9 cellular contexts compared by ENCODE assay signal in the genomic region with DNA sequence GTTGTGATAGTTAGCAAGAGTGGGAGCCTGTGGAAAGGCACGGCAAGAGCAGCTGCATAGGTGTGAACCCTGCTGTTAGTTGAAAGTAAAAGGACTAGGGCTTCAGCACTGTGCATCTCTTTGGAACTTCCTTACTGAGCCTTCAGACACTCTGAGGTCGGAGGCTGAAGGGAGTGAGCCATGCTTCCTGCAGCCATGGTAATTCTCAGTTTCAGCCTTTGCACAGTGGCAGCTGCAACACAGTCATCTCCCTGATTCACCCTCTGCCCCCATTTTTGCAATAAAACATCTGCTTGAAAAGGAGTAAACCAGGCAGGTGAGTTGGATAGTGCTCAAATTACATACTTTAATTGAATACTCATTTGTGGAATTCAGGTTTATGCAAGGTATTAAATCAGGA. TPM values are rescaled to one million over a fixed set of nuclear protein-coding genes. Genes with fewer than 3 reads are reported as not detected.
A peak's percentile ranks its signal among the peaks of the same experiment; 100 is the strongest.
DNase-seq lines count a peak whose midpoint lies in the region; ATAC-seq and TF ChIP-seq lines count a peak whose summit lies in the region.
"Had no signal": no experiment of that assay in that cellular context is flagged by ENCODE, and none has a peak within 500 bp of the region (broad histone marks: within the 10 kb centered on the region; RNA-seq: fewer than 3 reads in every experiment).

No MANE protein-coding gene starts in this region.

- no peaks in the 10 kb centered on the region for H3K9me3 Mint-ChIP-seq in effector memory CD8-positive, alpha-beta T cell

- H2AFZ ChIP-seq in Karpas-422 (ENCODE audit: low read length) = no peak overlapping the region

- in situ Hi-C loops in brain microvascular endothelial cell (cut with HindIII; ENCODE audit: low pct_ligation_motif_present, low sequenced_read_pairs) = no loop called here

- H3K27me3 ChIP-seq in Karpas-422 (ENCODE audit: low read length) = no peaks in the 10 kb centered on the region
- H3K27me3 ChIP-seq in brain microvascular endothelial cell (replicated peaks) = no peaks in the 10 kb centered on the region

- no peaks in the 10 kb centered on the region for H3K36me3 ChIP-seq in Karpas-422 (ENCODE audit: insufficient read depth, low read length)
- H3K36me3 ChIP-seq in brain microvascular endothelial cell (replicated peaks) = no peaks in the 10 kb centered on the region

- H3K27ac Mint-ChIP-seq in effector memory CD8-positive, alpha-beta T cell = no peak overlapping the region

- H3K36me3 Mint-ChIP-seq in effector memory CD8-positive, alpha-beta T cell (ENCODE audit: insufficient read depth) = peaks cover 6% of the 10 kb centered on the region

- no peak overlapping the region for H3K9ac ChIP-seq in Karpas-422 (ENCODE audit: low read length)

- peak; percentile 89 for ATAC-seq in GM18907 (IDR thresholded peaks at IDR 0.05; ENCODE audit: unreplicated experiment)
- ATAC-seq in GM21529 (IDR thresholded peaks at IDR 0.05; ENCODE audit: unreplicated experiment) = peak; percentile 91
- ATAC-seq in HG03460 (IDR thresholded peaks at IDR 0.05; ENCODE audit: unreplicated experiment) = peak; percentile 99
- ATAC-seq in effector memory CD8-positive, alpha-beta T cell (replicated peaks) = peak; percentile 52

- H3K4me3 ChIP-seq in Karpas-422 (ENCODE audit: low read length) = no peak overlapping the region
- H3K4me3 ChIP-seq in brain microvascular endothelial cell (ENCODE audit: low read depth, low read length) = no peak overlapping the region
- H3K4me3 ChIP-seq: lung had no signal

- H3K4me2 ChIP-seq in Karpas-422 (ENCODE audit: low read depth, low read length, poor library complexity, severe bottlenecking) = no peak overlapping the region

- H3K4me3 Mint-ChIP-seq in effector memory CD8-positive, alpha-beta T cell = no peak overlapping the region

- no peaks in the 10 kb centered on the region for H3K9me2 ChIP-seq in Karpas-422 (replicated peaks; ENCODE audit: insufficient read depth, low read length)

- DNase-seq in effector memory CD8-positive, alpha-beta T cell = no peak
- no peak for DNase-seq in AG20443 (ENCODE audit: low spot score)
- no peak for DNase-seq in Karpas-422
- no peak for DNase-seq in brain microvascular endothelial cell
- no peak for DNase-seq in GF-D8 (lab: John Stamatoyannopoulos, UW)

- H3K27me3 Mint-ChIP-seq in effector memory CD8-positive, alpha-beta T cell = peaks cover 0 to 35% of the 10 kb centered on the region in 2 donors

- TF ChIP-seq CTCF in brain microvascular endothelial cell (IDR thresholded peaks at IDR 0.05; ENCODE audit: low read depth, low read length, missing control alignments) = no peak

- peaks cover 0 to 2% of the 10 kb centered on the region in 2 donors for H3K4me1 Mint-ChIP-seq in effector memory CD8-positive, alpha-beta T cell (ENCODE audit: low read depth in 2 of 2)

- H3K9me3 ChIP-seq in Karpas-422 (ENCODE audit: low read length) = no peaks in the 10 kb centered on the region

- H3K27ac ChIP-seq in Karpas-422 (ENCODE audit: low read length) (no peak overlapping the region), brain microvascular endothelial cell (no peak overlapping the region)

- H3K4me1 ChIP-seq in Karpas-422 (ENCODE audit: low read length) = peaks cover 17% of the 10 kb centered on the region

- H4K20me1 ChIP-seq in Karpas-422 (ENCODE audit: insufficient read depth, low read depth, low read length) = no peaks in the 10 kb centered on the region

- no peaks in the 10 kb centered on the region for H3K79me2 ChIP-seq in Karpas-422 (ENCODE audit: low read length)

RNA-seq across cellular contexts. Expression of gene TLE4, which starts 6.5 kb away (rescaled TPM):
- total RNA-seq in Karpas-422 (2014; rRNA removed; shearing (Covaris generic); ENCODE audit: low replicate concordance) = 65.3 TPM in 2 replicates
